Comparison of ENCODE assay signal across 15 cellular contexts in the genomic region with DNA sequence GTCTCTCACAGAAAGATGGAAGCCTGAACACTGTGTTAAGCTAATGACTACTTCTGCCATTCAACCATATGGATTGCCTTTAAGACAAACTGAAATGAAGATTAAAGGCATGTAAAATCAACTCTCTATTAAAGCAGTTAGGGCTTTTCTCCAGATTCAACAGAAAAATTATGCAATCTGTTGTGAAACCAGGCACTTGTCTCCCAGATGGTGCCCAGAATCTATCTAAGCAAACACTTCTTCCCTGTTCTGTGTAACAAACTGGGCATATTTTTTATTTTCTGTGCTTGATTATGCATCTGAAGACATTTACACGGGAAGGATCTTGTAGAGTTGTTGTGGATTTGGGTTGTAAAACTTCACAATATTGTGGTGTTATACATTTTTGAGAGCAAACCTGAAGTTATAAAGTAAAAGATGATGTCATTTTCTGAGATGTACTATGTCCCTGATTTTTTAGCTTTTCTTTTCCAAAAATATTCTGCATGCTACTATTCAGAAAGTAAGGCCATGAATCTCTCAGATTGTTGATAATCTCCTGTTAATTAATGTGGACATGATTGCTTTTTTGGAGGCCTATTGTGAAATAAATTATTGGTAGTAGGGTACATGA.
A peak's percentile ranks its signal among the peaks of the same experiment; 100 is the strongest.
DNase-seq lines count a peak whose midpoint lies in the region; ATAC-seq and TF ChIP-seq lines count a peak whose summit lies in the region.
"Had no signal": no experiment of that assay in that cellular context is flagged by ENCODE, and none has a peak within 500 bp of the region (broad histone marks: within the 10 kb centered on the region; RNA-seq: fewer than 3 reads in every experiment).

No MANE protein-coding gene starts in this region.

- ATAC-seq in sciatic nerve = peak; percentile 65
- ATAC-seq: GM12878, GM23338 had no signal

- CTCF ChIA-PET in HEK293T (lab: Yijun Ruan, JAX) = no interaction called here

- peak; percentile 28 for DNase-seq in DMS 273 (lab: John Stamatoyannopoulos, UW; ENCODE audit: unreplicated experiment)
- no peak for DNase-seq in DMS 273 treated with DMSO at 0.1 percent for 48 hours (lab: John Stamatoyannopoulos, UW)
- peak; percentile 49 for DNase-seq in MV-4-11 (lab: John Stamatoyannopoulos, UW)
- DNase-seq in inferior parietal cortex (ENCODE audit: extremely low spot score) = peak; percentile 48
- DNase-seq in sciatic nerve (ENCODE audit: low spot score) = no peak
- DNase-seq in HEK293T (ENCODE audit: extremely low spot score) = no peak
- no peak for DNase-seq in SIG-M5 (lab: John Stamatoyannopoulos, UW)
- DNase-seq in DMS79 treated with DMSO at 0.1 percent for 48 hours (lab: John Stamatoyannopoulos, UW) = no peak
- DNase-seq: AML-193; Calu3; CD4-positive, alpha-beta T cell; DMS153; H9 had no signal

- POLR2A ChIA-PET in HEK293T (lab: Yijun Ruan, JAX) = no interaction called here

- intact Hi-C loops in sciatic nerve (cut with DNase I) = no loop called here

TF ChIP-seq in HEK293T, 16 proteins besides CTCF, POLR2A, EP300 and RAD21:
- TF ChIP-seq FOXK2 (IDR thresholded peaks at IDR 0.05) (no peak), ARNT (IDR thresholded peaks at IDR 0.05) (no peak), CTBP1 (IDR thresholded peaks at IDR 0.05; ENCODE audit: borderline replicate concordance) (no peak), LEF1 (IDR thresholded peaks at IDR 0.05; ENCODE audit: borderline replicate concordance) (no peak), NFRKB (IDR thresholded peaks at IDR 0.05) (no peak), SP1 (IDR thresholded peaks at IDR 0.05) (no peak), ELF4 (IDR thresholded peaks at IDR 0.05) (no peak), SUZ12 (IDR thresholded peaks at IDR 0.05) (no peak), BHLHE40 (IDR thresholded peaks at IDR 0.05; ENCODE audit: borderline replicate concordance) (no peak), L3MBTL2 (conservative IDR thresholded peaks at IDR 0.05) (no peak), FOXA1 (IDR thresholded peaks at IDR 0.05) (no peak)
- TF ChIP-seq, protein P1, sequence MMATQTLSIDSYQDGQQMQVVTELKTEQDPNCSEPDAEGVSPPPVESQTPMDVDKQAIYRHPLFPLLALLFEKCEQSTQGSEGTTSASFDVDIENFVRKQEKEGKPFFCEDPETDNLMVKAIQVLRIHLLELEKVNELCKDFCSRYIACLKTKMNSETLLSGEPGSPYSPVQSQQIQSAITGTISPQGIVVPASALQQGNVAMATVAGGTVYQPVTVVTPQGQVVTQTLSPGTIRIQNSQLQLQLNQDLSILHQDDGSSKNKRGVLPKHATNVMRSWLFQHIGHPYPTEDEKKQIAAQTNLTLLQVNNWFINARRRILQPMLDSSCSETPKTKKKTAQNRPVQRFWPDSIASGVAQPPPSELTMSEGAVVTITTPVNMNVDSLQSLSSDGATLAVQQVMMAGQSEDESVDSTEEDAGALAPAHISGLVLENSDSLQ (IDR thresholded peaks at IDR 0.05) = no peak

Comparison
In these comparisons a context has a peak if more than half of its experiments do, and no peak if none do; other contexts are left out.
1. DNase-seq: peak in DMS 273 (single experiment), MV-4-11 (single experiment) and inferior parietal cortex (single experiment); none in DMS 273 treated with DMSO at 0.1 percent for 48 hours (single experiment), sciatic nerve (single experiment), HEK293T (single experiment), SIG-M5 (single experiment) and DMS79 treated with DMSO at 0.1 percent for 48 hours (single experiment).